ENCODE assay signal across 15 cellular contexts in genomic region chr15:20646529-20647142, GRCh38.
DNase-seq lines count a peak whose midpoint lies in the region; ATAC-seq and TF ChIP-seq lines count a peak whose summit lies in the region.
"Had no signal": no experiment of that assay in that cellular context is flagged by ENCODE, and none has a peak within 500 bp of the region (broad histone marks: within the 10 kb centered on the region; RNA-seq: fewer than 3 reads in every experiment).

No MANE protein-coding gene starts in this region.

- TF ChIP-seq EP300 in stomach (IDR thresholded peaks at IDR 0.05), result no peak

- CTCF ChIA-PET in RWPE1 (lab: Yijun Ruan, JAX), result interaction anchor here (0.7 kb wide), 1 partner anchor 644 kb away, joined by 6 read pairs; no protein-coding TSS in a partner anchor

- no peaks in the 10 kb centered on the region for H3K4me1 ChIP-seq in stomach
- H3K4me1 ChIP-seq: body of pancreas, neural progenitor cell had no signal

- WGBS in stomach, 5 donors, result 68 to 83% (median 72%) methylated on average over 7 of the region's 7 CpGs

- no peak for TF ChIP-seq POLR2A in stomach (IDR thresholded peaks at IDR 0.05)

- H3K27ac ChIP-seq in RWPE1 (no peak overlapping the region), stomach (no peak overlapping the region)
- H3K27ac ChIP-seq: body of pancreas, neural progenitor cell had no signal

- peak; percentile 5 for DNase-seq in AG08396 (ENCODE audit: low spot score)
- peak; percentile 36 for DNase-seq in RWPE1 (ENCODE audit: low spot score)
- peak; percentile 89 for DNase-seq in mesenteric fat pad (ENCODE audit: low spot score)
- DNase-seq in activated CD4-positive, alpha-beta T cell treated with anti-CD3 and anti-CD28 coated beads, Interleukin-2, amount 50 U/mL, for 4 hours, result no peak
- no peak for DNase-seq in superior temporal gyrus (ENCODE audit: extremely low spot score)
- no peak for DNase-seq in stomach
- DNase-seq: activated T-cell treated with anti-CD3 and anti-CD28 coated beads, Interleukin-2, amount 50 U/mL, for 1 hour; foreskin fibroblast; H7; NCI-H187 treated with DMSO at 0.1 percent for 48 hours; NCI-H524 had no signal

- no peaks in the 10 kb centered on the region for H3K36me3 ChIP-seq in stomach

- intact Hi-C loops in stomach (cut with DNase I; ENCODE audit: low total_unique reads), result no loop called here

- POLR2A ChIA-PET in RWPE1 (lab: Yijun Ruan, JAX; ENCODE audit: low non-redundant PET), result no interaction called here

- H3K9me3 ChIP-seq in stomach, result peaks cover 0 to 4% (median 0%) of the 10 kb centered on the region in 4 donors
- H3K9me3 ChIP-seq: body of pancreas had no signal

- TF ChIP-seq CTCF in RWPE1 (conservative IDR thresholded peaks at IDR 0.05; ENCODE audit: low read depth) (no peak), stomach (IDR thresholded peaks at IDR 0.05) (no peak)

- ATAC-seq in GM19395 (IDR thresholded peaks at IDR 0.05; ENCODE audit: unreplicated experiment) (peak; percentile 10), HG02588 (IDR thresholded peaks at IDR 0.05; ENCODE audit: unreplicated experiment) (no peak)
- ATAC-seq: body of pancreas had no signal

- H3K4me3 ChIP-seq in stomach, result no peak overlapping the region
- H3K4me3 ChIP-seq: body of pancreas, neural progenitor cell had no signal

- H3K27me3 ChIP-seq in stomach, result peaks cover 0 to 5% (median 0%) of the 10 kb centered on the region in 3 donors
- H3K27me3 ChIP-seq: body of pancreas, neural progenitor cell had no signal

Comparison
In these comparisons a context has a peak if more than half of its experiments do, and no peak if none do; other contexts are left out.
1. DNase-seq: peak in AG08396 (single experiment), RWPE1 (single experiment) and mesenteric fat pad (single experiment); none in activated CD4-positive, alpha-beta T cell treated with anti-CD3 and anti-CD28 coated beads, Interleukin-2, amount 50 U/mL, for 4 hours (0 of 2), superior temporal gyrus (single experiment) and stomach (single experiment).